Comparison of ENCODE assay signal across 10 cellular contexts in genomic region chr3:188284455-188285212, GRCh38.
A peak's percentile ranks its signal among the peaks of the same experiment; 100 is the strongest.
DNase-seq lines count a peak whose midpoint lies in the region; ATAC-seq, FAIRE-seq and TF ChIP-seq lines count a peak whose summit lies in the region.
"Had no signal": no experiment of that assay in that cellular context is flagged by ENCODE, and none has a peak within 500 bp of the region (broad histone marks: within the 10 kb centered on the region; RNA-seq: fewer than 3 reads in every experiment).

No MANE protein-coding gene starts in this region.

- in situ Hi-C loops in gastrocnemius medialis (cut with MboI; ENCODE audit: low sequenced_read_pairs in 4 of 4), result loop anchor here in 3 of 4 donors (25.0 kb wide), 3 partner anchors 547 to 853 kb away; partner anchors contain the start of gene BCL6 (in 1 of the 3)

- H3K27me3 ChIP-seq in ACC112 (ENCODE audit: insufficient read depth, low read length) (no peaks in the 10 kb centered on the region), SJSA1 (replicated peaks) (no peaks in the 10 kb centered on the region), astrocyte (ENCODE audit: insufficient read depth, low read length) (no peaks in the 10 kb centered on the region), gastrocnemius medialis (no peaks in the 10 kb centered on the region)

- DNase-seq in SJSA1 (ENCODE audit: low read depth in 1 of 2, low spot score in 2 of 2) (no peak), astrocyte (ENCODE audit: low read depth) (no peak), gastrocnemius medialis (no peak), SIG-M5 (lab: John Stamatoyannopoulos, UW) (no peak), foreskin melanocyte (no peak), erythroblast (lab: John Stamatoyannopoulos, UW) (no peak)
- DNase-seq: islet precursor cell had no signal

- no peak overlapping the region for H3K4me3 Mint-ChIP-seq in astrocyte (ENCODE audit: unreplicated experiment)

- H3K4me3 ChIP-seq in ACC112 (ENCODE audit: low read depth, low read length) (no peak overlapping the region), SJSA1 (no peak overlapping the region), astrocyte (ENCODE audit: insufficient read depth, low read depth, low read length) (no peak overlapping the region), gastrocnemius medialis (no peak overlapping the region)
- H3K4me3 ChIP-seq: K562 had no signal

- intact Hi-C loops in gastrocnemius medialis (cut with DNase I; ENCODE audit: low total_unique reads), result loop anchor here (5.0 to 10.0 kb wide), 3 partner anchors 542 to 860 kb away; no protein-coding TSS in a partner anchor

- TF ChIP-seq CTCF in astrocyte (IDR thresholded peaks at IDR 0.05; ENCODE audit: insufficient read depth, low read depth, low read length), result no peak
- no peak for TF ChIP-seq CTCF in gastrocnemius medialis (IDR thresholded peaks at IDR 0.05 in 4 of 5, conservative IDR thresholded peaks at IDR 0.05 in 1 of 5)

- H3K4me2 ChIP-seq in astrocyte (ENCODE audit: low read length), result peak overlapping the region; percentile 15

- H3K36me3 ChIP-seq in ACC112 (ENCODE audit: insufficient read depth, low read length), result no peaks in the 10 kb centered on the region
- peaks cover 45% of the 10 kb centered on the region for H3K36me3 ChIP-seq in SJSA1
- H3K36me3 ChIP-seq in astrocyte (ENCODE audit: insufficient read depth, low read length), result no peaks in the 10 kb centered on the region
- H3K36me3 ChIP-seq in gastrocnemius medialis, result no peaks in the 10 kb centered on the region

- H2AFZ ChIP-seq in ACC112 (ENCODE audit: low read length, unreplicated experiment) (no peak overlapping the region), astrocyte (ENCODE audit: low read depth, low read length) (no peak overlapping the region)

- H3K27ac ChIP-seq in ACC112 (ENCODE audit: low read depth, low read length) (peak overlapping the region; percentile 92; the same call in 1 of the 2 replicates), SJSA1 (peak overlapping the region; percentile 81; the same call in 1 of the 2 replicates), astrocyte (ENCODE audit: low read depth, low read length) (peak overlapping the region; percentile 90), gastrocnemius medialis (peak overlapping the region; percentile 82 to 99 (median 90))

- no peak for FAIRE-seq in astrocyte (lab: Jason Lieb, UNC)
- FAIRE-seq: K562 had no signal

- H3K79me2 ChIP-seq in ACC112 (ENCODE audit: control insufficient read depth, insufficient read depth, low read length, unreplicated experiment) (peaks cover 36% of the 10 kb centered on the region), astrocyte (ENCODE audit: insufficient read depth, low read length) (peaks cover 89% of the 10 kb centered on the region)

- no peaks in the 10 kb centered on the region for H3K27me3 Mint-ChIP-seq in astrocyte (ENCODE audit: low read depth, unreplicated experiment)

- H3K4me1 ChIP-seq in ACC112 (ENCODE audit: control insufficient read depth, insufficient read depth, low read length, unreplicated experiment), result peaks cover 42% of the 10 kb centered on the region
- peaks cover 58% of the 10 kb centered on the region for H3K4me1 ChIP-seq in SJSA1 (replicated peaks)
- peaks cover 41% of the 10 kb centered on the region for H3K4me1 ChIP-seq in astrocyte (ENCODE audit: insufficient read depth, low read length)
- H3K4me1 ChIP-seq in gastrocnemius medialis, result peaks cover 57 to 62% of the 10 kb centered on the region in 2 donors

- TF ChIP-seq POLR2A in gastrocnemius medialis (IDR thresholded peaks at IDR 0.05), result no peak
- TF ChIP-seq POLR2A in erythroblast (IDR thresholded peaks at IDR 0.05; ENCODE audit: low read length), result no peak

- peaks cover 56% of the 10 kb centered on the region for H3K4me1 Mint-ChIP-seq in astrocyte (ENCODE audit: low read depth, unreplicated experiment)

- H3K27ac Mint-ChIP-seq in astrocyte (ENCODE audit: unreplicated experiment), result peak overlapping the region; percentile 72

- ATAC-seq in gastrocnemius medialis (no peak), HG03378 (IDR thresholded peaks at IDR 0.05; ENCODE audit: unreplicated experiment) (no peak)
- ATAC-seq: K562 had no signal

- H3K9ac ChIP-seq in astrocyte (ENCODE audit: low read length), result peak overlapping the region; percentile 70

- no peaks in the 10 kb centered on the region for H3K9me3 ChIP-seq in SJSA1 (replicated peaks)
- no peaks in the 10 kb centered on the region for H3K9me3 ChIP-seq in astrocyte (ENCODE audit: insufficient read depth, low read depth, low read length)
- H3K9me3 ChIP-seq in gastrocnemius medialis, result no peaks in the 10 kb centered on the region

- no peaks in the 10 kb centered on the region for H3K9me3 Mint-ChIP-seq in astrocyte (ENCODE audit: unreplicated experiment)

- H4K20me1 ChIP-seq in astrocyte (ENCODE audit: insufficient read depth, low read length), result peaks cover 28% of the 10 kb centered on the region

- H3K36me3 Mint-ChIP-seq in astrocyte (ENCODE audit: low read depth, unreplicated experiment), result peaks cover 5% of the 10 kb centered on the region
